6 cellular contexts compared by ENCODE assay signal in genomic region chr10:13516176-13516575, GRCh38.
"Had no signal": no experiment of that assay in that cellular context is flagged by ENCODE, and none has a peak within 500 bp of the region (broad histone marks: within the 10 kb centered on the region; RNA-seq: fewer than 3 reads in every experiment).

No MANE protein-coding gene starts in this region.

- H3K9me3 Mint-ChIP-seq: GM23338, H9 had no signal

- DNase-seq: H9, HCEC 1CT, IMR-90, KG1 had no signal

- H3K4me3 Mint-ChIP-seq: GM23338, H9 had no signal

- ATAC-seq: GM23338, K562 had no signal

- H3K27ac Mint-ChIP-seq: GM23338, H9 had no signal
